In the genomic region with DNA sequence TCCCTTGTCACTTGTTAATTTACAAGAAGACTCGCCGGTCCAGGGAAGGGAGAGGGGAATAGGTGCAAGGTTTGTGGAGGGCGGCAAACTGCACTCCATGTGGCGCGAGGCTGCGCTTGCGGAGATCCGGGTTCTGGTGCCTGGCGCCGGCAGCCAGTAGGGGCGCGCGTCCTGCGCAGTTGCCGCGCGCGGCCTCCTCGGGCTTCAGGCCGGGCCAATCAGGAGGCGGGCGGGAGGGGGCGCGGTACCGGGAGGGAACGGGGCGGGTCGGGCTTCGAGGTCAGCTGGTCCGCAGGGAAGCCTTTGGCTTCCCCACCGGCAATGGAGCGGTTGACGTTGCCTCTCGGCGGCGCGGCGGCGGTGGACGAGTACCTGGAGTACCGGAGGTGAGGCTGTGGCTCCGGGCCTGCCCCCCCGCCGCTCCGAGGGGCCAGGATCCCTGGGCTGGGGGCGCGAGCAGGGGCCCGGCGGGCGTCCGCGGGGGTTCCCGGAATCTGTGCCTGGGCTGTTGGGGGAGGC, we compare ENCODE assay signal across 8 cellular contexts. TPM values are rescaled to one million over a fixed set of nuclear protein-coding genes. Genes with fewer than 3 reads are reported as not detected.
DNase-seq lines count a peak whose midpoint lies in the region; ATAC-seq and TF ChIP-seq lines count a peak whose summit lies in the region.

A gene with protein sequence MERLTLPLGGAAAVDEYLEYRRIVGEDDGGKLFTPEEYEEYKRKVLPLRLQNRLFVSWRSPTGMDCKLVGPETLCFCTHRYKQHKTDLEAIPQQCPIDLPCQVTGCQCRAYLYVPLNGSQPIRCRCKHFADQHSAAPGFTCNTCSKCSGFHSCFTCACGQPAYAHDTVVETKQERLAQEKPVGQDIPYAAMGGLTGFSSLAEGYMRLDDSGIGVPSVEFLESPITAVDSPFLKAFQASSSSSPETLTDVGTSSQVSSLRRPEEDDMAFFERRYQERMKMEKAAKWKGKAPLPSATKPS (plus strand): TSS at position 302 of the 519 bp plus-strand sequence. CDS start 20 bp downstream, at position 322.

- peak within 1 kb of the TSS; percentile 80 for H3K27ac Mint-ChIP-seq in activated CD4-positive, alpha-beta T cell treated with anti-CD3 and anti-CD28 coated beads, Interleukin-2, amount 10 ng/mL, durations not matched to agents 7 days and 5 days

- H3K9me3 Mint-ChIP-seq in activated CD4-positive, alpha-beta T cell treated with anti-CD3 and anti-CD28 coated beads, Interleukin-2, amount 10 ng/mL, durations not matched to agents 7 days and 5 days: no peaks in the 10 kb centered on the region

- H3K36me3 ChIP-seq in lower lobe of right lung: no peaks in the 10 kb centered on the region

- no peaks in the 10 kb centered on the region for H3K9me3 ChIP-seq in lower lobe of right lung

- peaks cover 11% of the 10 kb centered on the region for H3K27me3 Mint-ChIP-seq in activated CD4-positive, alpha-beta T cell treated with anti-CD3 and anti-CD28 coated beads, Interleukin-2, amount 10 ng/mL, durations not matched to agents 7 days and 5 days

- H3K4me1 Mint-ChIP-seq in activated CD4-positive, alpha-beta T cell treated with anti-CD3 and anti-CD28 coated beads, Interleukin-2, amount 10 ng/mL, durations not matched to agents 7 days and 5 days: peaks cover 17% of the 10 kb centered on the region

- H3K27me3 ChIP-seq in lower lobe of right lung (ENCODE audit: low read depth): no peaks in the 10 kb centered on the region

- H3K4me3 ChIP-seq in lower lobe of right lung: peak within 1 kb of the TSS; percentile 77

- CTCF ChIA-PET in activated CD4-positive, alpha-beta T cell treated with anti-CD3 and anti-CD28 coated beads, Interleukin-2, amount 10 ng/mL, durations not matched to agents 7 days and 5 days (lab: Charles Lee): no interaction called here

- POLR2A ChIA-PET in activated CD4-positive, alpha-beta T cell treated with anti-CD3 and anti-CD28 coated beads, Interleukin-2, amount 10 ng/mL, durations not matched to agents 7 days and 5 days (lab: Charles Lee): no interaction called here

- peaks cover 13% of the 10 kb centered on the region for H3K4me1 ChIP-seq in lower lobe of right lung

- intact Hi-C loops in lower lobe of right lung (cut with DNase I): no loop called here

- H3K36me3 Mint-ChIP-seq in activated CD4-positive, alpha-beta T cell treated with anti-CD3 and anti-CD28 coated beads, Interleukin-2, amount 10 ng/mL, durations not matched to agents 7 days and 5 days (ENCODE audit: low read depth): no peaks in the 10 kb centered on the region

- ATAC-seq in HG02981 (IDR thresholded peaks at IDR 0.05; ENCODE audit: unreplicated experiment) (peak; percentile 98), lower lobe of right lung (peak; percentile 100)

- H3K4me3 Mint-ChIP-seq in activated CD4-positive, alpha-beta T cell treated with anti-CD3 and anti-CD28 coated beads, Interleukin-2, amount 10 ng/mL, durations not matched to agents 7 days and 5 days: peak within 1 kb of the TSS; percentile 85

- peak; percentile 84 for TF ChIP-seq CTCF in lower lobe of right lung (IDR thresholded peaks at IDR 0.05)

- DNase-seq in SIG-M5 treated with dmso at 0.1 percent for 504 hours (lab: John Stamatoyannopoulos, UW; ENCODE audit: unreplicated experiment): peak; percentile 12
- no peak for DNase-seq in SIG-M5 (lab: John Stamatoyannopoulos, UW)
- peak; percentile 66 for DNase-seq in NCI-H2107 (lab: John Stamatoyannopoulos, UW)
- DNase-seq in activated CD4-positive, alpha-beta T cell treated with anti-CD3 and anti-CD28 coated beads, Interleukin-2, amount 10 ng/mL, durations not matched to agents 7 days and 5 days: peak; percentile 80
- peak; percentile 66 to 85 for DNase-seq in dermis microvascular lymphatic vessel endothelial cell (ENCODE audit: low read depth in 2 of 2)
- peak; percentile 94 for DNase-seq in lower lobe of right lung
- DNase-seq in stimulated activated CD4-positive, alpha-beta T cell treated with anti-CD3 and anti-CD28 coated beads, Interleukin-4, amount 100 ng/mL, for 48 hours (ENCODE audit: low read depth in 2 of 2): peak; percentile 80 to 81

- H3K27ac ChIP-seq in lower lobe of right lung: peak within 1 kb of the TSS; percentile 85

RNA-seq across cellular contexts. Expression of the gene that starts here (rescaled TPM):
- total RNA-seq in activated CD4-positive, alpha-beta T cell treated with anti-CD3 and anti-CD28 coated beads, Interleukin-2, amount 10 ng/mL, durations not matched to agents 7 days and 5 days: 1 to 10 TPM; 4.4 to 4.5 TPM
- total RNA-seq in dermis microvascular lymphatic vessel endothelial cell (4.3 and 5.6 TPM in 2 replicates), lower lobe of right lung (10.3 TPM)
